Comparison of ENCODE assay signal across 1 cellular context in the genomic region with DNA sequence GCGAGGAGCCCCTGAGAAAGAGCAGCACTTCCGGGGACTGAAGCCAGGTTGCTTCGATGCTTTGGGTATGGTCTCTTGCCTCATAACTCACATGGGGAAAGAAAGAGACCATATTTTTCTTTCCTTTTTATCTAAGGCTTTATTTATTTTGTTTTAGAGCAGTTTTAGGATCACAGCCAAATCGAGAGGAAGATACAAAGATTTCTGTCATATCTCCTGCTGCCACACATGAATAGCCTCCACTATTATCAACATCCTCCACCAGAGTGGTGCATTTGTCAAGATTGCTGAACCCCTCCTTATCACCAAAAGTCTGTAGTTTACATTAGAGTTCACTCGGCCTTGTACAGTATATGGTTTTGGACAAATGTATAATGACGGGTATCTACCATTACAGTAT.
TF ChIP-seq lines count a peak whose summit lies in the region.

No MANE protein-coding gene starts in this region.

TF ChIP-seq in K562, 482 proteins besides CTCF, POLR2A, EP300 and RAD21 (continued from another document and continues in another):
- TF ChIP-seq GATAD2B (IDR thresholded peaks at IDR 0.05; ENCODE audit: borderline replicate concordance) (no peak), KLF13 (tag; IDR thresholded peaks at IDR 0.05; ENCODE audit: borderline replicate concordance, low read depth) (no peak), NFE2L1 (tag; IDR thresholded peaks at IDR 0.05; ENCODE audit: borderline replicate concordance, low read depth) (no peak), TAL1 (IDR thresholded peaks at IDR 0.05) (peak; percentile 95), HMG20B (CRISPR knock-in tag; IDR thresholded peaks at IDR 0.05) (no peak), SIN3A (IDR thresholded peaks at IDR 0.05; ENCODE audit: borderline replicate concordance in 2 of 2, control insufficient read depth in 1 of 2, low read depth in 2 of 2, low read length in 2 of 2) (no peak), TGIF2 (CRISPR knock-in tag; IDR thresholded peaks at IDR 0.05) (no peak), PCBP2 (IDR thresholded peaks at IDR 0.05; ENCODE audit: low read depth, low read length, poor library complexity, severe bottlenecking) (no peak), HNRNPUL1 (IDR thresholded peaks at IDR 0.05; ENCODE audit: low read length) (no peak), FOXK1 (CRISPR knock-in tag; IDR thresholded peaks at IDR 0.05; ENCODE audit: borderline replicate concordance) (no peak), NFIC (IDR thresholded peaks at IDR 0.05) (peak; percentile 91), ARID1B (IDR thresholded peaks at IDR 0.05) (peak; percentile 96), STAT5B (CRISPR knock-in tag; IDR thresholded peaks at IDR 0.05) (no peak), NR2F6 (CRISPR knock-in tag; IDR thresholded peaks at IDR 0.05) (no peak), MED1 (CRISPR knock-in tag; IDR thresholded peaks at IDR 0.05; ENCODE audit: borderline replicate concordance) (no peak), PHF20 (IDR thresholded peaks at IDR 0.05; ENCODE audit: partially characterized antibody) (no peak), ZC3H4 (CRISPR knock-in tag; IDR thresholded peaks at IDR 0.05; ENCODE audit: borderline replicate concordance) (no peak), HMG20A (CRISPR knock-in tag; conservative IDR thresholded peaks at IDR 0.05) (no peak), NRF1 (conservative IDR thresholded peaks at IDR 0.05 in 1 of 2, IDR thresholded peaks at IDR 0.05 in 1 of 2) (no peak), HDAC1 (IDR thresholded peaks at IDR 0.05) (peak in 1 of 2 experiments; percentile 78; a peak in 2 of 4 replicates), DPF2 (IDR thresholded peaks at IDR 0.05) (peak; percentile 82), DMBX1 (CRISPR knock-in tag; IDR thresholded peaks at IDR 0.05; ENCODE audit: borderline replicate concordance) (no peak)
- TF ChIP-seq, protein P1, sequence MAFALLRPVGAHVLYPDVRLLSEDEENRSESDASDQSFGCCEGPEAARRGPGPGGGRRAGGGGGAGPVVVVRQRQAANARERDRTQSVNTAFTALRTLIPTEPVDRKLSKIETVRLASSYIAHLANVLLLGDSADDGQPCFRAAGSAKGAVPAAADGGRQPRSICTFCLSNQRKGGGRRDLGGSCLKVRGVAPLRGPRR (CRISPR knock-in tag; IDR thresholded peaks at IDR 0.05), result no peak
- TF ChIP-seq, protein P2, sequence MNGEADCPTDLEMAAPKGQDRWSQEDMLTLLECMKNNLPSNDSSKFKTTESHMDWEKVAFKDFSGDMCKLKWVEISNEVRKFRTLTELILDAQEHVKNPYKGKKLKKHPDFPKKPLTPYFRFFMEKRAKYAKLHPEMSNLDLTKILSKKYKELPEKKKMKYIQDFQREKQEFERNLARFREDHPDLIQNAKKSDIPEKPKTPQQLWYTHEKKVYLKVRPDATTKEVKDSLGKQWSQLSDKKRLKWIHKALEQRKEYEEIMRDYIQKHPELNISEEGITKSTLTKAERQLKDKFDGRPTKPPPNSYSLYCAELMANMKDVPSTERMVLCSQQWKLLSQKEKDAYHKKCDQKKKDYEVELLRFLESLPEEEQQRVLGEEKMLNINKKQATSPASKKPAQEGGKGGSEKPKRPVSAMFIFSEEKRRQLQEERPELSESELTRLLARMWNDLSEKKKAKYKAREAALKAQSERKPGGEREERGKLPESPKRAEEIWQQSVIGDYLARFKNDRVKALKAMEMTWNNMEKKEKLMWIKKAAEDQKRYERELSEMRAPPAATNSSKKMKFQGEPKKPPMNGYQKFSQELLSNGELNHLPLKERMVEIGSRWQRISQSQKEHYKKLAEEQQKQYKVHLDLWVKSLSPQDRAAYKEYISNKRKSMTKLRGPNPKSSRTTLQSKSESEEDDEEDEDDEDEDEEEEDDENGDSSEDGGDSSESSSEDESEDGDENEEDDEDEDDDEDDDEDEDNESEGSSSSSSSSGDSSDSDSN (IDR thresholded peaks at IDR 0.05; ENCODE audit: borderline replicate concordance in 1 of 2, low read depth in 2 of 2, low read length in 2 of 2), result no peak
- TF ChIP-seq, protein P3, sequence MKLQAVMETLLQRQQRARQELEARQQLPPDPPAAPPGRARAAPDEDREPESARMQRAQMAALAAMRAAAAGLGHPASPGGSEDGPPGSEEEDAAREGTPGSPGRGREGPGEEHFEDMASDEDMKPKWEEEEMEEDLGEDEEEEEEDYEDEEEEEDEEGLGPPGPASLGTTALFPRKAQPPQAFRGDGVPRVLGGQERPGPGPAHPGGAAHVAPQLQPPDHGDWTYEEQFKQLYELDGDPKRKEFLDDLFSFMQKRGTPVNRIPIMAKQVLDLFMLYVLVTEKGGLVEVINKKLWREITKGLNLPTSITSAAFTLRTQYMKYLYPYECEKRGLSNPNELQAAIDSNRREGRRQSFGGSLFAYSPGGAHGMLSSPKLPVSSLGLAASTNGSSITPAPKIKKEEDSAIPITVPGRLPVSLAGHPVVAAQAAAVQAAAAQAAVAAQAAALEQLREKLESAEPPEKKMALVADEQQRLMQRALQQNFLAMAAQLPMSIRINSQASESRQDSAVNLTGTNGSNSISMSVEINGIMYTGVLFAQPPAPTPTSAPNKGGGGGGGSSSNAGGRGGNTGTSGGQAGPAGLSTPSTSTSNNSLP (IDR thresholded peaks at IDR 0.05; ENCODE audit: borderline replicate concordance, low read depth, low read length), result 0 out of 2 replicates have a peak, but pooled peaks have one; percentile 34
- TF ChIP-seq, protein P4, sequence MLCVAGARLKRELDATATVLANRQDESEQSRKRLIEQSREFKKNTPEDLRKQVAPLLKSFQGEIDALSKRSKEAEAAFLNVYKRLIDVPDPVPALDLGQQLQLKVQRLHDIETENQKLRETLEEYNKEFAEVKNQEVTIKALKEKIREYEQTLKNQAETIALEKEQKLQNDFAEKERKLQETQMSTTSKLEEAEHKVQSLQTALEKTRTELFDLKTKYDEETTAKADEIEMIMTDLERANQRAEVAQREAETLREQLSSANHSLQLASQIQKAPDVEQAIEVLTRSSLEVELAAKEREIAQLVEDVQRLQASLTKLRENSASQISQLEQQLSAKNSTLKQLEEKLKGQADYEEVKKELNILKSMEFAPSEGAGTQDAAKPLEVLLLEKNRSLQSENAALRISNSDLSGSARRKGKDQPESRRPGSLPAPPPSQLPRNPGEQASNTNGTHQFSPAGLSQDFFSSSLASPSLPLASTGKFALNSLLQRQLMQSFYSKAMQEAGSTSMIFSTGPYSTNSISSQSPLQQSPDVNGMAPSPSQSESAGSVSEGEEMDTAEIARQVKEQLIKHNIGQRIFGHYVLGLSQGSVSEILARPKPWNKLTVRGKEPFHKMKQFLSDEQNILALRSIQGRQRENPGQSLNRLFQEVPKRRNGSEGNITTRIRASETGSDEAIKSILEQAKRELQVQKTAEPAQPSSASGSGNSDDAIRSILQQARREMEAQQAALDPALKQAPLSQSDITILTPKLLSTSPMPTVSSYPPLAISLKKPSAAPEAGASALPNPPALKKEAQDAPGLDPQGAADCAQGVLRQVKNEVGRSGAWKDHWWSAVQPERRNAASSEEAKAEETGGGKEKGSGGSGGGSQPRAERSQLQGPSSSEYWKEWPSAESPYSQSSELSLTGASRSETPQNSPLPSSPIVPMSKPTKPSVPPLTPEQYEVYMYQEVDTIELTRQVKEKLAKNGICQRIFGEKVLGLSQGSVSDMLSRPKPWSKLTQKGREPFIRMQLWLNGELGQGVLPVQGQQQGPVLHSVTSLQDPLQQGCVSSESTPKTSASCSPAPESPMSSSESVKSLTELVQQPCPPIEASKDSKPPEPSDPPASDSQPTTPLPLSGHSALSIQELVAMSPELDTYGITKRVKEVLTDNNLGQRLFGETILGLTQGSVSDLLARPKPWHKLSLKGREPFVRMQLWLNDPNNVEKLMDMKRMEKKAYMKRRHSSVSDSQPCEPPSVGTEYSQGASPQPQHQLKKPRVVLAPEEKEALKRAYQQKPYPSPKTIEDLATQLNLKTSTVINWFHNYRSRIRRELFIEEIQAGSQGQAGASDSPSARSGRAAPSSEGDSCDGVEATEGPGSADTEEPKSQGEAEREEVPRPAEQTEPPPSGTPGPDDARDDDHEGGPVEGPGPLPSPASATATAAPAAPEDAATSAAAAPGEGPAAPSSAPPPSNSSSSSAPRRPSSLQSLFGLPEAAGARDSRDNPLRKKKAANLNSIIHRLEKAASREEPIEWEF (CRISPR knock-in tag; IDR thresholded peaks at IDR 0.05), result no peak
- TF ChIP-seq, protein P5, sequence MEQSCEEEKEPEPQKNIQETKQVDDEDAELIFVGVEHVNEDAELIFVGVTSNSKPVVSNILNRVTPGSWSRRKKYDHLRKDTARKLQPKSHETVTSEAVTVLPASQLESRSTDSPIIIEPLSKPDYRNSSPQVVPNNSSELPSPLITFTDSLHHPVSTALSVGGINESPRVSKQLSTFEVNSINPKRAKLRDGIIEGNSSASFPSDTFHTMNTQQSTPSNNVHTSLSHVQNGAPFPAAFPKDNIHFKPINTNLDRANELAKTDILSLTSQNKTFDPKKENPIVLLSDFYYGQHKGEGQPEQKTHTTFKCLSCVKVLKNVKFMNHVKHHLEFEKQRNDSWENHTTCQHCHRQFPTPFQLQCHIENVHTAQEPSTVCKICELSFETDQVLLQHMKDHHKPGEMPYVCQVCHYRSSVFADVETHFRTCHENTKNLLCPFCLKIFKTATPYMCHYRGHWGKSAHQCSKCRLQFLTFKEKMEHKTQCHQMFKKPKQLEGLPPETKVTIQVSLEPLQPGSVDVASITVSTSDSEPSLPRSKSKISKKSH (CRISPR knock-in tag; IDR thresholded peaks at IDR 0.05), result no peak
- TF ChIP-seq, protein P6, sequence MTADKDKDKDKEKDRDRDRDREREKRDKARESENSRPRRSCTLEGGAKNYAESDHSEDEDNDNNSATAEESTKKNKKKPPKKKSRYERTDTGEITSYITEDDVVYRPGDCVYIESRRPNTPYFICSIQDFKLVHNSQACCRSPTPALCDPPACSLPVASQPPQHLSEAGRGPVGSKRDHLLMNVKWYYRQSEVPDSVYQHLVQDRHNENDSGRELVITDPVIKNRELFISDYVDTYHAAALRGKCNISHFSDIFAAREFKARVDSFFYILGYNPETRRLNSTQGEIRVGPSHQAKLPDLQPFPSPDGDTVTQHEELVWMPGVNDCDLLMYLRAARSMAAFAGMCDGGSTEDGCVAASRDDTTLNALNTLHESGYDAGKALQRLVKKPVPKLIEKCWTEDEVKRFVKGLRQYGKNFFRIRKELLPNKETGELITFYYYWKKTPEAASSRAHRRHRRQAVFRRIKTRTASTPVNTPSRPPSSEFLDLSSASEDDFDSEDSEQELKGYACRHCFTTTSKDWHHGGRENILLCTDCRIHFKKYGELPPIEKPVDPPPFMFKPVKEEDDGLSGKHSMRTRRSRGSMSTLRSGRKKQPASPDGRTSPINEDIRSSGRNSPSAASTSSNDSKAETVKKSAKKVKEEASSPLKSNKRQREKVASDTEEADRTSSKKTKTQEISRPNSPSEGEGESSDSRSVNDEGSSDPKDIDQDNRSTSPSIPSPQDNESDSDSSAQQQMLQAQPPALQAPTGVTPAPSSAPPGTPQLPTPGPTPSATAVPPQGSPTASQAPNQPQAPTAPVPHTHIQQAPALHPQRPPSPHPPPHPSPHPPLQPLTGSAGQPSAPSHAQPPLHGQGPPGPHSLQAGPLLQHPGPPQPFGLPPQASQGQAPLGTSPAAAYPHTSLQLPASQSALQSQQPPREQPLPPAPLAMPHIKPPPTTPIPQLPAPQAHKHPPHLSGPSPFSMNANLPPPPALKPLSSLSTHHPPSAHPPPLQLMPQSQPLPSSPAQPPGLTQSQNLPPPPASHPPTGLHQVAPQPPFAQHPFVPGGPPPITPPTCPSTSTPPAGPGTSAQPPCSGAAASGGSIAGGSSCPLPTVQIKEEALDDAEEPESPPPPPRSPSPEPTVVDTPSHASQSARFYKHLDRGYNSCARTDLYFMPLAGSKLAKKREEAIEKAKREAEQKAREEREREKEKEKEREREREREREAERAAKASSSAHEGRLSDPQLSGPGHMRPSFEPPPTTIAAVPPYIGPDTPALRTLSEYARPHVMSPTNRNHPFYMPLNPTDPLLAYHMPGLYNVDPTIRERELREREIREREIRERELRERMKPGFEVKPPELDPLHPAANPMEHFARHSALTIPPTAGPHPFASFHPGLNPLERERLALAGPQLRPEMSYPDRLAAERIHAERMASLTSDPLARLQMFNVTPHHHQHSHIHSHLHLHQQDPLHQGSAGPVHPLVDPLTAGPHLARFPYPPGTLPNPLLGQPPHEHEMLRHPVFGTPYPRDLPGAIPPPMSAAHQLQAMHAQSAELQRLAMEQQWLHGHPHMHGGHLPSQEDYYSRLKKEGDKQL (CRISPR knock-in tag; IDR thresholded peaks at IDR 0.05; ENCODE audit: borderline replicate concordance), result no peak
- TF ChIP-seq, protein P7, sequence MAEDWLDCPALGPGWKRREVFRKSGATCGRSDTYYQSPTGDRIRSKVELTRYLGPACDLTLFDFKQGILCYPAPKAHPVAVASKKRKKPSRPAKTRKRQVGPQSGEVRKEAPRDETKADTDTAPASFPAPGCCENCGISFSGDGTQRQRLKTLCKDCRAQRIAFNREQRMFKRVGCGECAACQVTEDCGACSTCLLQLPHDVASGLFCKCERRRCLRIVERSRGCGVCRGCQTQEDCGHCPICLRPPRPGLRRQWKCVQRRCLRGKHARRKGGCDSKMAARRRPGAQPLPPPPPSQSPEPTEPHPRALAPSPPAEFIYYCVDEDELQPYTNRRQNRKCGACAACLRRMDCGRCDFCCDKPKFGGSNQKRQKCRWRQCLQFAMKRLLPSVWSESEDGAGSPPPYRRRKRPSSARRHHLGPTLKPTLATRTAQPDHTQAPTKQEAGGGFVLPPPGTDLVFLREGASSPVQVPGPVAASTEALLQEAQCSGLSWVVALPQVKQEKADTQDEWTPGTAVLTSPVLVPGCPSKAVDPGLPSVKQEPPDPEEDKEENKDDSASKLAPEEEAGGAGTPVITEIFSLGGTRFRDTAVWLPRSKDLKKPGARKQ (CRISPR knock-in tag; IDR thresholded peaks at IDR 0.05), result no peak
- TF ChIP-seq, protein P8, sequence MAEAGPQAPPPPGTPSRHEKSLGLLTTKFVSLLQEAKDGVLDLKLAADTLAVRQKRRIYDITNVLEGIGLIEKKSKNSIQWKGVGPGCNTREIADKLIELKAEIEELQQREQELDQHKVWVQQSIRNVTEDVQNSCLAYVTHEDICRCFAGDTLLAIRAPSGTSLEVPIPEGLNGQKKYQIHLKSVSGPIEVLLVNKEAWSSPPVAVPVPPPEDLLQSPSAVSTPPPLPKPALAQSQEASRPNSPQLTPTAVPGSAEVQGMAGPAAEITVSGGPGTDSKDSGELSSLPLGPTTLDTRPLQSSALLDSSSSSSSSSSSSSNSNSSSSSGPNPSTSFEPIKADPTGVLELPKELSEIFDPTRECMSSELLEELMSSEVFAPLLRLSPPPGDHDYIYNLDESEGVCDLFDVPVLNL (CRISPR knock-in tag; IDR thresholded peaks at IDR 0.05; ENCODE audit: low read depth), result no peak
